Comparison of ENCODE assay signal across 1 cellular context in genomic region chr6:11244387-11245126, GRCh38.
TF ChIP-seq lines count a peak whose summit lies in the region.

No MANE protein-coding gene starts in this region.

TF ChIP-seq in WTC11, 78 proteins besides CTCF, POLR2A, EP300 and RAD21 (continued from another document):
- TF ChIP-seq AFF4 (CRISPR knock-in tag; IDR thresholded peaks at IDR 0.05; ENCODE audit: borderline replicate concordance), result no peak
- no peak for TF ChIP-seq IRF2 (CRISPR knock-in tag; IDR thresholded peaks at IDR 0.05; ENCODE audit: borderline replicate concordance, low read depth)
- TF ChIP-seq ATF6 (CRISPR knock-in tag; IDR thresholded peaks at IDR 0.05), result no peak
- TF ChIP-seq EMX1 (CRISPR knock-in tag; IDR thresholded peaks at IDR 0.05), result no peak
- no peak for TF ChIP-seq ZNF317 (CRISPR knock-in tag; IDR thresholded peaks at IDR 0.05; ENCODE audit: borderline replicate concordance, low read depth)
- no peak for TF ChIP-seq MYBL2 (CRISPR knock-in tag; IDR thresholded peaks at IDR 0.05)
- TF ChIP-seq, protein P1, sequence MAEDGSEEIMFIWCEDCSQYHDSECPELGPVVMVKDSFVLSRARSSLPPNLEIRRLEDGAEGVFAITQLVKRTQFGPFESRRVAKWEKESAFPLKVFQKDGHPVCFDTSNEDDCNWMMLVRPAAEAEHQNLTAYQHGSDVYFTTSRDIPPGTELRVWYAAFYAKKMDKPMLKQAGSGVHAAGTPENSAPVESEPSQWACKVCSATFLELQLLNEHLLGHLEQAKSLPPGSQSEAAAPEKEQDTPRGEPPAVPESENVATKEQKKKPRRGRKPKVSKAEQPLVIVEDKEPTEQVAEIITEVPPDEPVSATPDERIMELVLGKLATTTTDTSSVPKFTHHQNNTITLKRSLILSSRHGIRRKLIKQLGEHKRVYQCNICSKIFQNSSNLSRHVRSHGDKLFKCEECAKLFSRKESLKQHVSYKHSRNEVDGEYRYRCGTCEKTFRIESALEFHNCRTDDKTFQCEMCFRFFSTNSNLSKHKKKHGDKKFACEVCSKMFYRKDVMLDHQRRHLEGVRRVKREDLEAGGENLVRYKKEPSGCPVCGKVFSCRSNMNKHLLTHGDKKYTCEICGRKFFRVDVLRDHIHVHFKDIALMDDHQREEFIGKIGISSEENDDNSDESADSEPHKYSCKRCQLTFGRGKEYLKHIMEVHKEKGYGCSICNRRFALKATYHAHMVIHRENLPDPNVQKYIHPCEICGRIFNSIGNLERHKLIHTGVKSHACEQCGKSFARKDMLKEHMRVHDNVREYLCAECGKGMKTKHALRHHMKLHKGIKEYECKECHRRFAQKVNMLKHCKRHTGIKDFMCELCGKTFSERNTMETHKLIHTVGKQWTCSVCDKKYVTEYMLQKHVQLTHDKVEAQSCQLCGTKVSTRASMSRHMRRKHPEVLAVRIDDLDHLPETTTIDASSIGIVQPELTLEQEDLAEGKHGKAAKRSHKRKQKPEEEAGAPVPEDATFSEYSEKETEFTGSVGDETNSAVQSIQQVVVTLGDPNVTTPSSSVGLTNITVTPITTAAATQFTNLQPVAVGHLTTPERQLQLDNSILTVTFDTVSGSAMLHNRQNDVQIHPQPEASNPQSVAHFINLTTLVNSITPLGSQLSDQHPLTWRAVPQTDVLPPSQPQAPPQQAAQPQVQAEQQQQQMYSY (CRISPR knock-in tag; IDR thresholded peaks at IDR 0.05), result no peak
- TF ChIP-seq KAT7 (CRISPR knock-in tag; IDR thresholded peaks at IDR 0.05; ENCODE audit: borderline replicate concordance), result no peak
- no peak for TF ChIP-seq SMAD3 (CRISPR knock-in tag; IDR thresholded peaks at IDR 0.05; ENCODE audit: borderline replicate concordance)
- no peak for TF ChIP-seq ZNF512 (CRISPR knock-in tag; IDR thresholded peaks at IDR 0.05; ENCODE audit: borderline replicate concordance)
- no peak for TF ChIP-seq TEAD4 (CRISPR knock-in tag; IDR thresholded peaks at IDR 0.05)
- no peak for TF ChIP-seq FOXK1 (CRISPR knock-in tag; IDR thresholded peaks at IDR 0.05)
